12 cellular contexts compared by ENCODE assay signal in the genomic region with DNA sequence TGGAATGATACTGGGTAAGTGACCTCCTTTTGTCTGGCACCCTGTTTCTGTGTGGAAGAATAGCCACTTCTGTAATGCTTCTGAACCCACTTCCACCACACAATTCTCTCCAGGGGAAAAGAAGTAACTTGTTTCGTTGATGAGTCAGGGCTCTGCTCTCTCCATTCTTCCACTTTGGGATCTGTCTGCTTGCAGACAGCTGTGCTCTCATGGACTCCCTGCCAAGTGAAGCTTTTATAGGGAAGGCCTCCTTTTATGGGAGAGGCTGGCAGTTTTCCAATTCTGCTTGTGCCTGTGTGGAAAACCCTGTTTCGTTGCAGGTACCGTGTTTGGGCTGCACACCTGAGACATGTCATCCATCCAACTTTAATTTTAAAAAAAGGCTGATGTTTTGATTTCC.
A peak's percentile ranks its signal among the peaks of the same experiment; 100 is the strongest.
DNase-seq lines count a peak whose midpoint lies in the region; ATAC-seq and TF ChIP-seq lines count a peak whose summit lies in the region.
"Had no signal": no experiment of that assay in that cellular context is flagged by ENCODE, and none has a peak within 500 bp of the region (broad histone marks: within the 10 kb centered on the region; RNA-seq: fewer than 3 reads in every experiment).

No MANE protein-coding gene starts in this region.

- no peaks in the 10 kb centered on the region for H3K27me3 Mint-ChIP-seq in MCF 10A (ENCODE audit: insufficient read depth, unreplicated experiment)
- no peaks in the 10 kb centered on the region for H3K27me3 Mint-ChIP-seq in Calu3 (ENCODE audit: unreplicated experiment)

- no peak overlapping the region for H3K4me3 ChIP-seq in breast epithelium
- H3K4me3 ChIP-seq: thoracic aorta had no signal

- intact Hi-C loops in MCF 10A (cut with micrococcal nuclease) (no loop called here), breast epithelium (cut with DNase I; ENCODE audit: low total_unique reads) (no loop called here), Calu3 (cut with micrococcal nuclease; ENCODE audit: unreplicated experiment) (no loop called here)

- peaks cover 15% of the 10 kb centered on the region for H3K4me1 Mint-ChIP-seq in MCF 10A (ENCODE audit: insufficient read depth, unreplicated experiment)
- H3K4me1 Mint-ChIP-seq in Calu3 (ENCODE audit: low read depth, unreplicated experiment), result no peaks in the 10 kb centered on the region

- H3K36me3 ChIP-seq in breast epithelium, result no peaks in the 10 kb centered on the region
- H3K36me3 ChIP-seq: thoracic aorta had no signal

- no peak overlapping the region for H3K27ac ChIP-seq in breast epithelium
- H3K27ac ChIP-seq: thoracic aorta had no signal

- no peaks in the 10 kb centered on the region for H3K36me3 Mint-ChIP-seq in MCF 10A (ENCODE audit: insufficient read depth, unreplicated experiment)
- H3K36me3 Mint-ChIP-seq in Calu3 (ENCODE audit: insufficient read depth, unreplicated experiment), result no peaks in the 10 kb centered on the region

- H3K9me3 Mint-ChIP-seq in MCF 10A (ENCODE audit: unreplicated experiment) (no peaks in the 10 kb centered on the region), Calu3 (ENCODE audit: low read depth, unreplicated experiment) (no peaks in the 10 kb centered on the region)

- POLR2A ChIA-PET in MCF 10A (lab: Yijun Ruan, JAX), result interaction anchor here (0.6 to 3.1 kb wide), 10 partner anchors 10 to 300 kb away, joined by 3 to 9 read pairs (median 4); no protein-coding TSS in a partner anchor

- no peaks in the 10 kb centered on the region for H3K4me1 ChIP-seq in breast epithelium

- H3K4me3 Mint-ChIP-seq in MCF 10A (ENCODE audit: unreplicated experiment) (no peak overlapping the region), Calu3 (ENCODE audit: low read depth, unreplicated experiment) (no peak overlapping the region)

- H3K27me3 ChIP-seq in breast epithelium, result no peaks in the 10 kb centered on the region

- CTCF ChIA-PET in MCF 10A (lab: Yijun Ruan, JAX), result interaction anchor here (1.0 kb wide), 1 partner anchor 324 kb away, joined by 3 read pairs; no protein-coding TSS in a partner anchor
- CTCF ChIA-PET in Calu3 (lab: Charles Lee), result no interaction called here

- no peak overlapping the region for H3K27ac Mint-ChIP-seq in MCF 10A (ENCODE audit: low read depth, unreplicated experiment)
- H3K27ac Mint-ChIP-seq in Calu3 (ENCODE audit: unreplicated experiment), result no peak overlapping the region

- DNase-seq in MCF 10A (ENCODE audit: unreplicated experiment) (peak; percentile 92), breast epithelium (ENCODE audit: low spot score in 2 of 2) (no peak), NCI-H446 (lab: John Stamatoyannopoulos, UW) (peak; percentile 75 to 88), dedifferentiated amniotic fluid mesenchymal stem cell (ENCODE audit: extremely low spot score) (peak; percentile 40), smooth muscle cell of the brain vasculature (ENCODE audit: low read depth, low spot score) (peak; percentile 66), Calu3 (no peak)
- no peak for DNase-seq in effector CD8-positive, alpha-beta T cell (lab: John Stamatoyannopoulos, UW)
- DNase-seq: ACHN, mesendoderm, SIG-M5 had no signal

- TF ChIP-seq CTCF in MCF 10A (IDR thresholded peaks at IDR 0.05; ENCODE audit: unreplicated experiment) (no peak), breast epithelium (IDR thresholded peaks at IDR 0.05) (no peak), Calu3 (IDR thresholded peaks at IDR 0.05; ENCODE audit: unreplicated experiment) (no peak)

- H3K9me3 ChIP-seq in breast epithelium, result no peaks in the 10 kb centered on the region
- H3K9me3 ChIP-seq: thoracic aorta had no signal

- TF ChIP-seq POLR2A in breast epithelium (IDR thresholded peaks at IDR 0.05), result no peak

- ATAC-seq in HG03342 (IDR thresholded peaks at IDR 0.05; ENCODE audit: unreplicated experiment), result no peak

- BruUV-seq in MCF 10A (replicated peaks; lab: Mats Ljungman, UMichigan) (no TSS peak), Calu3 (replicated peaks; lab: Mats Ljungman, UMichigan) (no TSS peak)

Comparison
In these comparisons a context has a peak if more than half of its experiments do, and no peak if none do; other contexts are left out.
1. DNase-seq: peak in MCF 10A (single experiment), NCI-H446 (2 of 2), dedifferentiated amniotic fluid mesenchymal stem cell (single experiment) and smooth muscle cell of the brain vasculature (single experiment); none in breast epithelium (0 of 2), effector CD8-positive, alpha-beta T cell (single experiment) and Calu3 (single experiment).